Comparison of ENCODE assay signal across 16 cellular contexts in genomic region chr9:123998278-123998925, GRCh38. TPM values are rescaled to one million over a fixed set of nuclear protein-coding genes. Genes with fewer than 3 reads are reported as not detected.
DNase-seq lines count a peak whose midpoint lies in the region; ATAC-seq, FAIRE-seq and TF ChIP-seq lines count a peak whose summit lies in the region.
"Had no signal": no experiment of that assay in that cellular context is flagged by ENCODE, and none has a peak within 500 bp of the region (broad histone marks: within the 10 kb centered on the region; RNA-seq: fewer than 3 reads in every experiment).

No MANE protein-coding gene starts in this region.

- CTCF ChIA-PET in H1 (lab: Charles Lee; ENCODE audit: partially characterized antibody) = interaction anchor here (0.5 to 2.6 kb wide), 8 partner anchors 11 to 456 kb away, joined by 3 to 9 read pairs (median 4); no protein-coding TSS in a partner anchor

- H4K91ac ChIP-seq in H1 (replicated peaks; ENCODE audit: insufficient read length, low read length) = no peak overlapping the region
- no peak overlapping the region for H4K91ac ChIP-seq in neuronal stem cell (ENCODE audit: low read depth, low read length, poor library complexity)

- peaks cover 2% of the 10 kb centered on the region; the same call in 1 of the 2 replicates for H3K23me2 ChIP-seq in H1 (ENCODE audit: low read depth, low read length)

- DNase-seq in activated T-cell treated with anti-CD3 and anti-CD28 coated beads, Interleukin-2, amount 50 U/mL, for 4 hours = no peak
- no peak for DNase-seq in activated T-cell treated with anti-CD3 and anti-CD28 coated beads for 4 hours
- DNase-seq in H1 (ENCODE audit: low read depth in 1 of 2, low spot score in 2 of 2) = no peak
- no peak for DNase-seq in neuronal stem cell (ENCODE audit: low spot score)
- no peak for DNase-seq in stimulated activated CD8-positive, alpha-beta memory T cell treated with anti-CD3 and anti-CD28 coated beads, Interleukin-4, amount 100 ng/mL, for 48 hours
- DNase-seq in HuH-7.5 (ENCODE audit: low spot score) = no peak
- DNase-seq: activated CD4-positive, alpha-beta memory T cell treated with anti-CD3 and anti-CD28 coated beads, Interleukin-2, amount 10 ng/mL, durations not matched to agents 7 days and 5 days; hippocampal formation; NCI-H2029 treated with DMSO at 0.1 percent for 48 hours; T-helper 9 cell had no signal

- TF ChIP-seq POLR2A in H1 (IDR thresholded peaks at IDR 0.05; ENCODE audit: control extremely low read depth in 1 of 2, low read depth in 2 of 2, low read length in 2 of 2) = no peak

- H3K4me2 ChIP-seq in H1 (ENCODE audit: insufficient read depth in 1 of 2, low read depth in 2 of 2, low read length in 2 of 2) (peak overlapping the region; percentile 65 to 75), neuronal stem cell (ENCODE audit: insufficient read depth, low read length, poor library complexity, severe bottlenecking) (peak overlapping the region; percentile 78)

- no peak for TF ChIP-seq CTCF in H1 (IDR thresholded peaks at IDR 0.05; ENCODE audit: control extremely low read depth in 1 of 3, insufficient read depth in 1 of 3, low read depth in 1 of 3, low read length in 3 of 3)

- no peak overlapping the region for H3K4ac ChIP-seq in H1 (replicated peaks; ENCODE audit: insufficient read length, low read depth, low read length)
- H3K4ac ChIP-seq in neuronal stem cell (ENCODE audit: low read length) = no peak overlapping the region

- H2BK5ac ChIP-seq in H1 (ENCODE audit: low read depth, low read length) = no peak overlapping the region
- H2BK5ac ChIP-seq in neuronal stem cell (ENCODE audit: low read length) = no peak overlapping the region

- no peak for FAIRE-seq in H1 (lab: Jason Lieb, UNC)

- H2BK15ac ChIP-seq in H1 (ENCODE audit: low read length) (no peak overlapping the region; the same call in 1 of the 2 replicates), neuronal stem cell (ENCODE audit: low read length) (peak overlapping the region; percentile 70)

- no peak overlapping the region for H3K9ac ChIP-seq in HUES64 (ENCODE audit: low read depth, low read length)
- H3K9ac ChIP-seq in H1 (replicated peaks in 1 of 4; ENCODE audit: extremely low read depth in 1 of 4, low read depth in 3 of 4, low read length in 3 of 4) = no peak overlapping the region
- no peak overlapping the region for H3K9ac ChIP-seq in neuronal stem cell (ENCODE audit: low read depth, low read length, poor library complexity)

- no peak for TF ChIP-seq EP300 in H1 (IDR thresholded peaks at IDR 0.05; ENCODE audit: borderline replicate concordance in 1 of 2, low read depth in 2 of 2, low read length in 2 of 2)

- peak overlapping the region; percentile 8 for H3K4me3 Mint-ChIP-seq in activated T-cell treated with anti-CD3 and anti-CD28 coated beads, Interleukin-2, amount 50 U/mL, for 4 hours

- H3K27me3 ChIP-seq in HUES64 (ENCODE audit: insufficient read depth, low read length) (peaks cover 96% of the 10 kb centered on the region), H1 (replicated peaks in 1 of 4; ENCODE audit: control insufficient read depth in 3 of 4, extremely low read depth in 1 of 4, insufficient read depth in 3 of 4, low read length in 3 of 4) (peaks cover 75 to 91% (median 87%) of the 10 kb centered on the region in 4 experiments), neuronal stem cell (ENCODE audit: control insufficient read depth in 3 of 3, insufficient read depth in 3 of 3, low read depth in 1 of 3, low read length in 3 of 3) (peaks cover 0 to 90% (median 9%) of the 10 kb centered on the region in 3 experiments)
- H3K27me3 ChIP-seq: testis had no signal

- POLR2A ChIA-PET in H1 (lab: Charles Lee; ENCODE audit: partially characterized antibody) = interaction anchor here (0.8 to 1.9 kb wide), 6 partner anchors 9 to 30 kb away, joined by 3 to 11 read pairs (median 4); no protein-coding TSS in a partner anchor

- H4K5ac ChIP-seq in H1 (ENCODE audit: insufficient read length, low read depth, low read length) = no peak overlapping the region

- no peak overlapping the region for H3K56ac ChIP-seq in H1 (replicated peaks; ENCODE audit: insufficient read length, low read depth, low read length)

- H3K4me1 ChIP-seq in HUES64 (ENCODE audit: insufficient read depth, low read length) = peaks cover 13% of the 10 kb centered on the region; the same call in 1 of the 2 replicates
- peaks cover 7 to 28% (median 10%) of the 10 kb centered on the region in 4 experiments for H3K4me1 ChIP-seq in H1 (replicated peaks in 1 of 4; ENCODE audit: control insufficient read depth in 3 of 4, insufficient read depth in 4 of 4, low read length in 3 of 4)
- peaks cover 5 to 33% of the 10 kb centered on the region in 2 donors for H3K4me1 ChIP-seq in neuronal stem cell (ENCODE audit: control insufficient read depth in 2 of 2, insufficient read depth in 1 of 2, low read depth in 1 of 2, low read length in 2 of 2)

- H4K20me1 ChIP-seq in H1 (replicated peaks in 1 of 2; ENCODE audit: control insufficient read depth in 1 of 2, insufficient read depth in 2 of 2, low read length in 2 of 2) = peaks cover 2 to 23% of the 10 kb centered on the region in 2 experiments

- no peak overlapping the region for H2BK20ac ChIP-seq in H1 (ENCODE audit: low read length)

- H4K8ac ChIP-seq in H1 (ENCODE audit: extremely low read depth, insufficient read depth, low read length) (no peak overlapping the region; the same call in 1 of the 2 replicates), neuronal stem cell (ENCODE audit: low read depth, low read length) (no peak overlapping the region)

- ATAC-seq in activated T-cell treated with anti-CD3 and anti-CD28 coated beads, Interleukin-2, amount 50 U/mL, for 4 hours = no peak
- ATAC-seq in HG02798 (IDR thresholded peaks at IDR 0.05; ENCODE audit: poor library complexity, unreplicated experiment) = no peak

- H3K79me1 ChIP-seq in H1 (ENCODE audit: low read depth, low read length) (no peaks in the 10 kb centered on the region), neuronal stem cell (ENCODE audit: low read depth, low read length) (peaks cover 2% of the 10 kb centered on the region)

- H2BK12ac ChIP-seq in H1 (ENCODE audit: low read depth, low read length) = peak overlapping the region; percentile 35; the same call in 1 of the 2 replicates
- peak overlapping the region; percentile 36 for H2BK12ac ChIP-seq in neuronal stem cell (ENCODE audit: low read length)

- H2BK120ac ChIP-seq in H1 (replicated peaks; ENCODE audit: low read depth, low read length) (no peak overlapping the region), neuronal stem cell (ENCODE audit: low read depth, low read length) (no peak overlapping the region)

- H3K27ac ChIP-seq in HUES64 (ENCODE audit: low read depth, low read length) = no peak overlapping the region
- H3K27ac ChIP-seq in H1 (ENCODE audit: low read depth, low read length) = no peak overlapping the region
- H3K27ac ChIP-seq in neuronal stem cell (replicated peaks; ENCODE audit: low read length) = no peak overlapping the region
- H3K27ac ChIP-seq: lower lobe of right lung, ovary, testis had no signal

- no peaks in the 10 kb centered on the region for H3K36me3 ChIP-seq in HUES64 (ENCODE audit: insufficient read depth, low read length)
- H3K36me3 ChIP-seq in H1 (ENCODE audit: control insufficient read depth in 2 of 4, insufficient read depth in 4 of 4, low read length in 3 of 4) = no peaks in the 10 kb centered on the region; a peak in 1 of 8 replicates
- no peaks in the 10 kb centered on the region for H3K36me3 ChIP-seq in neuronal stem cell (replicated peaks in 1 of 2; ENCODE audit: control insufficient read depth in 2 of 2, insufficient read depth in 2 of 2, low read length in 2 of 2)
- H3K36me3 ChIP-seq: lower lobe of right lung, ovary had no signal

- 3% methylated on average over 6 of the region's 6 CpGs for WGBS in HUES64
- WGBS in H1 (ENCODE audit: extremely low coverage in 1 of 2, insufficient coverage in 1 of 2, insufficient read length in 1 of 2, insufficient replicate concordance in 2 of 2, low coverage in 1 of 2, low lambda C conversion rate in 2 of 2, missing lambda C conversion rate in 1 of 2), 2 experiments = 11% methylated on average over 6 of the region's 6 CpGs; no CpG with 5 or more reads in 1 of the 2 experiments
- no CpG with 5 or more reads among the region's 6 CpGs for WGBS in neuronal stem cell (ENCODE audit: extremely low coverage in 2 of 2, insufficient read length in 2 of 2, insufficient replicate concordance in 1 of 2), 2 donors

- H3K79me2 ChIP-seq in H1 (ENCODE audit: control insufficient read depth in 1 of 2, insufficient read depth in 2 of 2, low read length in 2 of 2) = no peaks in the 10 kb centered on the region

- H3K18ac ChIP-seq in H1 (ENCODE audit: extremely low read depth, low read length) (0 out of 2 replicates have a peak overlapping the region, but pooled peaks have one; percentile 13), neuronal stem cell (ENCODE audit: low read length) (peak overlapping the region; percentile 97)

- H3K36me3 Mint-ChIP-seq in activated T-cell treated with anti-CD3 and anti-CD28 coated beads, Interleukin-2, amount 50 U/mL, for 4 hours (ENCODE audit: insufficient read depth) = no peaks in the 10 kb centered on the region

- H3K14ac ChIP-seq in H1 (ENCODE audit: insufficient read length) = no peak overlapping the region
- H3K14ac ChIP-seq in neuronal stem cell (ENCODE audit: low read length) = no peak overlapping the region

- H2AK5ac ChIP-seq in H1 (ENCODE audit: low read depth, low read length) (0 out of 2 replicates have a peak overlapping the region, but pooled peaks have one; percentile 14), neuronal stem cell (ENCODE audit: low read depth, low read length) (peak overlapping the region; percentile 70)

- H3K23ac ChIP-seq in H1 (ENCODE audit: insufficient read length) (no peak overlapping the region), neuronal stem cell (ENCODE audit: low read depth, low read length, poor library complexity) (no peak overlapping the region)

- no peaks in the 10 kb centered on the region for H3K9me3 Mint-ChIP-seq in activated T-cell treated with anti-CD3 and anti-CD28 coated beads, Interleukin-2, amount 50 U/mL, for 4 hours
- H3K9me3 Mint-ChIP-seq: activated CD4-positive, alpha-beta memory T cell treated with anti-CD3 and anti-CD28 coated beads, Interleukin-2, amount 10 ng/mL, durations not matched to agents 7 days and 5 days had no signal

- peaks cover 83% of the 10 kb centered on the region for H3K27me3 Mint-ChIP-seq in activated T-cell treated with anti-CD3 and anti-CD28 coated beads, Interleukin-2, amount 50 U/mL, for 4 hours (ENCODE audit: low read depth)

- H3K4me1 Mint-ChIP-seq in activated T-cell treated with anti-CD3 and anti-CD28 coated beads, Interleukin-2, amount 50 U/mL, for 4 hours (ENCODE audit: low read depth) = peaks cover 33% of the 10 kb centered on the region

- H3K9me3 ChIP-seq in HUES64 (ENCODE audit: insufficient read depth, low read depth, low read length) (no peaks in the 10 kb centered on the region), H1 (ENCODE audit: insufficient read depth in 2 of 2, low read depth in 1 of 2, low read length in 1 of 2) (no peaks in the 10 kb centered on the region), neuronal stem cell (replicated peaks in 1 of 2; ENCODE audit: control insufficient read depth in 2 of 2, insufficient read depth in 1 of 2, low read depth in 1 of 2, low read length in 2 of 2) (no peaks in the 10 kb centered on the region)
- H3K9me3 ChIP-seq: lower lobe of right lung, testis had no signal

- H2AFZ ChIP-seq in H1 (ENCODE audit: low read length) (no peak overlapping the region), neuronal stem cell (ENCODE audit: low read length) (no peak overlapping the region)

- TF ChIP-seq RAD21 in H1 (IDR thresholded peaks at IDR 0.05 in 1 of 2, conservative IDR thresholded peaks at IDR 0.05 in 1 of 2; ENCODE audit: low read depth in 2 of 2, low read length in 2 of 2) = no peak

- peak overlapping the region; percentile 29 for H3K4me3 ChIP-seq in HUES64 (ENCODE audit: low read length)
- H3K4me3 ChIP-seq in H1 (ENCODE audit: extremely low read depth in 1 of 4, insufficient read depth in 2 of 4, low read depth in 3 of 4, low read length in 4 of 4) = peak overlapping the region; percentile 26 to 55 (median 32); a peak in 5 of 8 replicates
- H3K4me3 ChIP-seq in neuronal stem cell (ENCODE audit: low read length in 2 of 2) = peak overlapping the region in 1 of 2 donors; percentile 80
- H3K4me3 ChIP-seq: ovary, testis had no signal

RNA-seq across cellular contexts. Expression of gene LHX2, which starts 13.2 kb away (rescaled TPM):
- total RNA-seq in activated T-cell treated with anti-CD3 and anti-CD28 coated beads, Interleukin-2, amount 50 U/mL, for 4 hours = under 1 TPM in 1 of 3 donors, not detected in 2; 0.10 TPM
- polyA plus RNA-seq in HUES64 (2013, experiment 1 of 2) = 0.95 TPM
- polyA plus RNA-seq in HUES64 (2013, experiment 2 of 2) = 0.89 TPM
- 0.11 and 0.17 TPM in 2 replicates for total RNA-seq in H1 (2021; fragmentation: NEBNext Ultra II Directional; extraction: Animal tissue kit (Norgen Biotek cat#: 25700))
- polyA plus RNA-seq in H1 (2011; rRNA removed) = 0.72 and 0.86 TPM in 2 replicates
- polyA plus RNA-seq in H1 (2011; cell fraction: cytosol; rRNA removed) = 0.66 TPM
- polyA plus RNA-seq in H1 (2011; cell fraction: nucleus; rRNA removed) = 0.20 TPM
- 0.31 to 0.59 TPM (median 0.37 TPM) in 3 of 4 replicates, not detected in the other for polyA plus RNA-seq in H1 (2012, experiment 1 of 2)
- polyA plus RNA-seq in H1 (2012, experiment 2 of 2) = 0.66 TPM
- 0.34 TPM for polyA plus RNA-seq in H1 (2013, experiment 1 of 2)
- polyA plus RNA-seq in H1 (2013, experiment 2 of 2) = 0.20 TPM
- polyA minus RNA-seq in H1 (2011; rRNA and poly(A)+ RNA removed) = 0.49 TPM in 1 of 2 replicates, not detected in the other
- polyA minus RNA-seq in H1 (2011; cell fraction: cytosol; rRNA and poly(A)+ RNA removed) = not detected
- 0.50 TPM for polyA minus RNA-seq in H1 (2011; cell fraction: nucleus; rRNA and poly(A)+ RNA removed)
- 373 TPM for polyA plus RNA-seq in neuronal stem cell (2013, experiment 1 of 2)
- polyA plus RNA-seq in neuronal stem cell (2013, experiment 2 of 2) = 381 TPM
- total RNA-seq: activated CD4-positive, alpha-beta memory T cell treated with anti-CD3 and anti-CD28 coated beads, Interleukin-2, amount 10 ng/mL, durations not matched to agents 7 days and 5 days; esophagus mucosa; lower lobe of right lung had no signal
